ENCODE assay signal across 8 cellular contexts in genomic region chr6:43715056-43715788, GRCh38.
DNase-seq lines count a peak whose midpoint lies in the region; ATAC-seq lines count a peak whose summit lies in the region.

No MANE protein-coding gene starts in this region.

- H3K27ac Mint-ChIP-seq in stimulated activated memory B cell treated with anti-CD40 and anti-IgM and Interleukin-4, amounts not matched to agents 10 μg/mL and 1 μg/mL and 100 μg/mL, for 72 hours, result peak overlapping the region; percentile 87

- no peaks in the 10 kb centered on the region for H3K36me3 Mint-ChIP-seq in stimulated activated memory B cell treated with anti-CD40 and anti-IgM and Interleukin-4, amounts not matched to agents 10 μg/mL and 1 μg/mL and 100 μg/mL, for 72 hours

- no peaks in the 10 kb centered on the region for H3K9me3 Mint-ChIP-seq in stimulated activated memory B cell treated with anti-CD40 and anti-IgM and Interleukin-4, amounts not matched to agents 10 μg/mL and 1 μg/mL and 100 μg/mL, for 72 hours

- H3K27me3 Mint-ChIP-seq in stimulated activated memory B cell treated with anti-CD40 and anti-IgM and Interleukin-4, amounts not matched to agents 10 μg/mL and 1 μg/mL and 100 μg/mL, for 72 hours, result peaks cover 9% of the 10 kb centered on the region

- ATAC-seq in HG02571 (IDR thresholded peaks at IDR 0.05; ENCODE audit: unreplicated experiment) (peak; percentile 90), HG03558 (IDR thresholded peaks at IDR 0.05; ENCODE audit: extremely low read depth, unreplicated experiment) (peak; percentile 79)
- peak; percentile 96 for ATAC-seq in stimulated activated memory B cell treated with anti-CD40 and anti-IgM and Interleukin-4, amounts not matched to agents 10 μg/mL and 1 μg/mL and 100 μg/mL, for 72 hours

- H3K4me3 Mint-ChIP-seq in stimulated activated memory B cell treated with anti-CD40 and anti-IgM and Interleukin-4, amounts not matched to agents 10 μg/mL and 1 μg/mL and 100 μg/mL, for 72 hours, result peak overlapping the region; percentile 11

- DNase-seq in SHP77 (lab: John Stamatoyannopoulos, UW) (peak; percentile 19 to 26), SHP77 treated with DMSO at 0.1 percent for 48 hours (lab: John Stamatoyannopoulos, UW) (no peak), NCI-H1694 treated with DMSO at 0.1 percent for 48 hours (lab: John Stamatoyannopoulos, UW) (no peak)
- DNase-seq in stimulated activated CD4-positive, alpha-beta T cell treated with anti-CD3 and anti-CD28 coated beads, Interleukin-1b, Interleukin-23, amount 100 ng/mL, for 48 hours, result no peak
- DNase-seq in activated CD8-positive, alpha-beta memory T cell treated with anti-CD3 and anti-CD28 coated beads, Interleukin-2, amount 50 U/mL, for 4 hours, result no peak

- H3K4me1 Mint-ChIP-seq in stimulated activated memory B cell treated with anti-CD40 and anti-IgM and Interleukin-4, amounts not matched to agents 10 μg/mL and 1 μg/mL and 100 μg/mL, for 72 hours, result peaks cover 46% of the 10 kb centered on the region

Comparison
In these comparisons a context has a peak if more than half of its experiments do, and no peak if none do; other contexts are left out.
1. DNase-seq: peak in SHP77 (2 of 2); none in SHP77 treated with DMSO at 0.1 percent for 48 hours (single experiment), NCI-H1694 treated with DMSO at 0.1 percent for 48 hours (single experiment), stimulated activated CD4-positive, alpha-beta T cell treated with anti-CD3 and anti-CD28 coated beads, Interleukin-1b, Interleukin-23, amount 100 ng/mL, for 48 hours (single experiment) and activated CD8-positive, alpha-beta memory T cell treated with anti-CD3 and anti-CD28 coated beads, Interleukin-2, amount 50 U/mL, for 4 hours (single experiment).
2. Peak in every context shown above with its lines, with median percentiles within 50 percentile points of each other: ATAC-seq.